1 cellular context compared by ENCODE assay signal in the genomic region with DNA sequence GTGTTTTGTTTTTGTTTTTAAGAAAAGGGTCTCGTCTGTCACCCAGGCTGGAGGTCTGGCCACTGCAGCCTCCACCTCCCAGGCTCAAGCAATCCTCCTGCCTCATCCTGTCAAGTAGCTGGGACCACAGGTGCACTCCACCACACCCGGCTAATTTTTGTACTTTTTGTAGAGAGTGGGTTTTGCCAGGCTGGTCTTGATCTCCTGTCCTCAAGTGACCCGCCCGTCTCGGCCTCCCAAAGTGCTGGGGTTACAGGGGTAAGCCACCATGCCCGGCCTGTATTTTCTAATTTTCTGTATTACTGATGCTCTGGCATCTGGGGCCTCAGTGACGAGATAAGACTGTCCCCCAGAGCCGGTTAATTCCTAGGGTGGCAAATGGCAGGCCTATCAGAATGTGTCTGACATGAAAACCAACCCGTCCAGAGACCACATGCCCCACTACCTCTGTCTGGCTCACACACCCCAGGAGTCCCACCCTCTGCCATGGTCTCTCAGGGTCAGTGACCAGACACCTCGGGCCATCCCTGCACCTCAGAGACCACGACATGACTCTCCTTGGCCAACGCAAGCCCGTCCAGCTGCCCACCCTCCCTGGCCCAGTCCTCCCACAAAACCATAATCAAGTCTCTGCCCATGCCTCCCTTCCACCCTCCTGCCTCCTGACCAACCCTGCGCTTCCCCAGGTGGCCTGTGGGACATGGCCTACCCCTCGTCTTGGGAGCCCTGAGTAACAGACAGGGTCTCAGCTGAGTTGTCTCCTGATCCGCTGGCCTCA.
TF ChIP-seq lines count a peak whose summit lies in the region.

No MANE protein-coding gene starts in this region.

TF ChIP-seq in HCT116, 20 proteins besides CTCF, POLR2A, EP300 and RAD21 (continued from another document):
- TF ChIP-seq, protein P1, sequence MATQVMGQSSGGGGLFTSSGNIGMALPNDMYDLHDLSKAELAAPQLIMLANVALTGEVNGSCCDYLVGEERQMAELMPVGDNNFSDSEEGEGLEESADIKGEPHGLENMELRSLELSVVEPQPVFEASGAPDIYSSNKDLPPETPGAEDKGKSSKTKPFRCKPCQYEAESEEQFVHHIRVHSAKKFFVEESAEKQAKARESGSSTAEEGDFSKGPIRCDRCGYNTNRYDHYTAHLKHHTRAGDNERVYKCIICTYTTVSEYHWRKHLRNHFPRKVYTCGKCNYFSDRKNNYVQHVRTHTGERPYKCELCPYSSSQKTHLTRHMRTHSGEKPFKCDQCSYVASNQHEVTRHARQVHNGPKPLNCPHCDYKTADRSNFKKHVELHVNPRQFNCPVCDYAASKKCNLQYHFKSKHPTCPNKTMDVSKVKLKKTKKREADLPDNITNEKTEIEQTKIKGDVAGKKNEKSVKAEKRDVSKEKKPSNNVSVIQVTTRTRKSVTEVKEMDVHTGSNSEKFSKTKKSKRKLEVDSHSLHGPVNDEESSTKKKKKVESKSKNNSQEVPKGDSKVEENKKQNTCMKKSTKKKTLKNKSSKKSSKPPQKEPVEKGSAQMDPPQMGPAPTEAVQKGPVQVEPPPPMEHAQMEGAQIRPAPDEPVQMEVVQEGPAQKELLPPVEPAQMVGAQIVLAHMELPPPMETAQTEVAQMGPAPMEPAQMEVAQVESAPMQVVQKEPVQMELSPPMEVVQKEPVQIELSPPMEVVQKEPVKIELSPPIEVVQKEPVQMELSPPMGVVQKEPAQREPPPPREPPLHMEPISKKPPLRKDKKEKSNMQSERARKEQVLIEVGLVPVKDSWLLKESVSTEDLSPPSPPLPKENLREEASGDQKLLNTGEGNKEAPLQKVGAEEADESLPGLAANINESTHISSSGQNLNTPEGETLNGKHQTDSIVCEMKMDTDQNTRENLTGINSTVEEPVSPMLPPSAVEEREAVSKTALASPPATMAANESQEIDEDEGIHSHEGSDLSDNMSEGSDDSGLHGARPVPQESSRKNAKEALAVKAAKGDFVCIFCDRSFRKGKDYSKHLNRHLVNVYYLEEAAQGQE (IDR thresholded peaks at IDR 0.05; ENCODE audit: low read depth) = no peak
- TF ChIP-seq POLR2AphosphoS5 (IDR thresholded peaks at IDR 0.05; ENCODE audit: low read depth, low read length) = no peak
- no peak for TF ChIP-seq CEBPB (IDR thresholded peaks at IDR 0.05; ENCODE audit: low read depth)
- TF ChIP-seq YY1 (IDR thresholded peaks at IDR 0.05; ENCODE audit: extremely low read depth, insufficient replicate concordance, low read depth, low read length) = no peak
- no peak for TF ChIP-seq CBX3 (IDR thresholded peaks at IDR 0.05; ENCODE audit: low read depth)
- no peak for TF ChIP-seq TCF7L2 (IDR thresholded peaks at IDR 0.05; ENCODE audit: borderline replicate concordance, extremely low read depth, insufficient read depth, insufficient read length)
